17 cellular contexts compared by ENCODE assay signal in the genomic region with DNA sequence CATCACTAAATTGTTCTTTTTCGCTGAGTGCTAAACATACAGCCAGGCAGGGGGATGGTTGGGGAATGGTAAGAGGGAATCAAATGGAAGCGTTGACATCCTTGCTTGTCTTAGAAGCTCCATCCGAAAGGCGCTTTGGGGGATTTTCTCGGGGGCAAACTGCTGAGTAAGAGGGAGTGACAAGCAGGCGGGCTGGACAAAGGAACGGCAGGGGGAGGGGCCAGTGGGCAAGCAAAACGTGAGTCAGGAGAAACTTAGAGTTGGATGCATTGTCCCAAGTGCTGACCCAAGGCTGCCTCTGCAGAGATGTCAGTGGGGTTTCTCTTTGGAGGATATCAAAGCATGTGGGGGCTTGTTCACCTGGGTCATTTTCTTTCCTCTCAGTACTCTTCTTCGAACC.
"Had no signal": no experiment of that assay in that cellular context is flagged by ENCODE, and none has a peak within 500 bp of the region (broad histone marks: within the 10 kb centered on the region; RNA-seq: fewer than 3 reads in every experiment).

No MANE protein-coding gene starts in this region.

- H3K9me3 ChIP-seq: body of pancreas, pancreas, testis, upper lobe of right lung had no signal

- H3K27ac Mint-ChIP-seq: activated naive CD4-positive, alpha-beta T cell treated with anti-CD3 and anti-CD28 coated beads, Interleukin-2, amount 10 ng/mL, durations not matched to agents 7 days and 5 days; nephron; stimulated activated naive CD8-positive, alpha-beta T cell treated with anti-CD3 and anti-CD28 coated beads, Interleukin-15, amount 100 ng/mL, for 72 hours; T-cell had no signal

- H3K36me3 ChIP-seq: pancreas, upper lobe of right lung had no signal

- H3K36me3 Mint-ChIP-seq: activated naive CD4-positive, alpha-beta T cell treated with anti-CD3 and anti-CD28 coated beads, Interleukin-2, amount 10 ng/mL, durations not matched to agents 7 days and 5 days; T-cell had no signal

- H3K27ac ChIP-seq: body of pancreas, pancreas, testis, upper lobe of right lung, VCaP had no signal

- H3K4me1 Mint-ChIP-seq: nephron had no signal

- H3K4me3 ChIP-seq: body of pancreas, pancreas, testis, upper lobe of right lung had no signal

- H3K4me3 Mint-ChIP-seq: activated naive CD4-positive, alpha-beta T cell treated with anti-CD3 and anti-CD28 coated beads, Interleukin-2, amount 10 ng/mL, durations not matched to agents 7 days and 5 days; nephron; stimulated activated naive CD8-positive, alpha-beta T cell treated with anti-CD3 and anti-CD28 coated beads, Interleukin-15, amount 100 ng/mL, for 72 hours; T-cell had no signal

- ATAC-seq: body of pancreas; left ventricle myocardium superior; pancreas; stimulated activated naive CD8-positive, alpha-beta T cell treated with anti-CD3 and anti-CD28 coated beads, Interleukin-15, amount 100 ng/mL, for 72 hours; T-cell; upper lobe of right lung had no signal

- DNase-seq: activated CD4-positive, alpha-beta T cell treated with anti-CD3 and anti-CD28 coated beads for 48 hours; activated naive CD4-positive, alpha-beta T cell treated with anti-CD3 and anti-CD28 coated beads, Interleukin-2, amount 10 ng/mL, durations not matched to agents 7 days and 5 days; body of pancreas; central memory CD4-positive, alpha-beta T cell; erythroblast; glutamatergic neuron; left ventricle myocardium superior; mesenchymal stem cell; pancreas; stimulated activated CD4-positive, alpha-beta T cell treated with anti-CD3 and anti-CD28 coated beads, Interleukin-15, amount 100 ng/mL, for 24 hours; stimulated activated CD4-positive, alpha-beta T cell treated with anti-CD3 and anti-CD28 coated beads, Interleukin-4, amount 100 ng/mL, for 24 hours; stimulated activated naive CD8-positive, alpha-beta T cell treated with anti-CD3 and anti-CD28 coated beads, Interleukin-15, amount 100 ng/mL, for 72 hours; T-cell; testis; upper lobe of right lung had no signal

- H3K9me3 Mint-ChIP-seq: activated naive CD4-positive, alpha-beta T cell treated with anti-CD3 and anti-CD28 coated beads, Interleukin-2, amount 10 ng/mL, durations not matched to agents 7 days and 5 days; nephron; stimulated activated naive CD8-positive, alpha-beta T cell treated with anti-CD3 and anti-CD28 coated beads, Interleukin-15, amount 100 ng/mL, for 72 hours; T-cell had no signal

- H3K4me1 ChIP-seq: body of pancreas, pancreas, testis, upper lobe of right lung had no signal

- H3K27me3 ChIP-seq: body of pancreas, testis had no signal
